12 cellular contexts compared by ENCODE assay signal in genomic region chr16:4324871-4325740, GRCh38. TPM values are rescaled to one million over a fixed set of nuclear protein-coding genes. Genes with fewer than 3 reads are reported as not detected.
A peak's percentile ranks its signal among the peaks of the same experiment; 100 is the strongest.
DNase-seq lines count a peak whose midpoint lies in the region; ATAC-seq, FAIRE-seq and TF ChIP-seq lines count a peak whose summit lies in the region.
"Had no signal": no experiment of that assay in that cellular context is flagged by ENCODE, and none has a peak within 500 bp of the region (broad histone marks: within the 10 kb centered on the region; RNA-seq: fewer than 3 reads in every experiment).

No MANE protein-coding gene starts in this region.

- H3K4me2 ChIP-seq in GM12878 (ENCODE audit: control insufficient read depth, insufficient read depth), result no peak overlapping the region
- H3K4me2 ChIP-seq: KMS-11 had no signal

- peak overlapping the region; percentile 53 to 99 (median 96) for H3K27ac Mint-ChIP-seq in nephron
- H3K27ac Mint-ChIP-seq: activated naive CD4-positive, alpha-beta T cell treated with anti-CD3 and anti-CD28 coated beads, Interleukin-2, amount 50 U/mL, for 24 hours had no signal

- H3K9ac ChIP-seq in GM12878 (ENCODE audit: control insufficient read depth, insufficient read depth, low read length), result no peak overlapping the region
- H3K9ac ChIP-seq: KMS-11 had no signal

- H3K27ac ChIP-seq in left ventricle myocardium inferior (replicated peaks) (peak overlapping the region; percentile 96), GM12878 (ENCODE audit: control insufficient read depth, insufficient read depth) (no peak overlapping the region), uterus (peak overlapping the region; percentile 90)
- H3K27ac ChIP-seq: KMS-11 had no signal

- H3K9me3 ChIP-seq in left ventricle myocardium inferior (replicated peaks) (no peaks in the 10 kb centered on the region), GM12878 (replicated peaks; ENCODE audit: control insufficient read depth, insufficient read depth, low read length) (no peaks in the 10 kb centered on the region), uterus (no peaks in the 10 kb centered on the region)

- BruUV-seq in GM12878 (replicated peaks; lab: Mats Ljungman, UMichigan), result no TSS peak

- H3K36me3 ChIP-seq in left ventricle myocardium inferior (no peaks in the 10 kb centered on the region), GM12878 (ENCODE audit: control insufficient read depth in 2 of 2, insufficient read depth in 2 of 2, low read length in 1 of 2) (no peaks in the 10 kb centered on the region), uterus (no peaks in the 10 kb centered on the region)

- H3K4me1 ChIP-seq in left ventricle myocardium inferior (peaks cover 100% of the 10 kb centered on the region), GM12878 (ENCODE audit: control insufficient read depth, insufficient read depth, low read length) (peaks cover 7% of the 10 kb centered on the region), uterus (peaks cover 4 to 55% of the 10 kb centered on the region in 2 donors)

- no peak for DNase-seq in left ventricle myocardium inferior
- DNase-seq in Right ventricle myocardium superior, result no peak
- DNase-seq in GM12878 (ENCODE audit: low read depth, low spot score), result no peak
- no peak for DNase-seq in uterus
- no peak for DNase-seq in mucosa of gallbladder (ENCODE audit: low spot score)
- DNase-seq in stimulated activated CD8-positive, alpha-beta memory T cell treated with anti-CD3 and anti-CD28 coated beads, Interleukin-4, amount 100 ng/mL, for 48 hours, result no peak
- DNase-seq: NCI-H446 had no signal

- TF ChIP-seq RAD21 in GM12878 (IDR thresholded peaks at IDR 0.05; ENCODE audit: insufficient read depth, low read depth, low read length), result no peak

- ATAC-seq in Right ventricle myocardium superior (ENCODE audit: poor library complexity) (no peak), GM12878 (peak; percentile 65), HG03095 (IDR thresholded peaks at IDR 0.05; ENCODE audit: unreplicated experiment) (no peak)

- H3K36me3 Mint-ChIP-seq in nephron (ENCODE audit: low read depth), result no peaks in the 10 kb centered on the region
- H3K36me3 Mint-ChIP-seq: activated naive CD4-positive, alpha-beta T cell treated with anti-CD3 and anti-CD28 coated beads, Interleukin-2, amount 50 U/mL, for 24 hours had no signal

- TF ChIP-seq POLR2A in GM12878 (IDR thresholded peaks at IDR 0.05; ENCODE audit: low read depth, low read length) (no peak), uterus (IDR thresholded peaks at IDR 0.05) (no peak)

- in situ Hi-C loops in GM12878 (cut with MboI), result no loop called here

- FAIRE-seq in GM12878 (lab: Jason Lieb, UNC), result peak; percentile 52
- FAIRE-seq: G401.6 had no signal

- SMC1A ChIA-PET in GM12878 (lab: Charles Lee; ENCODE audit: uncharacterized antibody, unreplicated experiment), result interaction anchor here (1.2 to 5.7 kb wide), 2 partner anchors 16 to 36 kb away, joined by 3 to 62 read pairs; no protein-coding TSS in a partner anchor

- no peaks in the 10 kb centered on the region for H3K79me2 ChIP-seq in GM12878 (ENCODE audit: control insufficient read depth, insufficient read depth, low read length)

- H2AFZ ChIP-seq in GM12878 (ENCODE audit: control insufficient read depth, low read depth, low read length), result no peak overlapping the region

- POLR2A ChIA-PET in GM12878 (lab: Charles Lee), result interaction anchor here (0.6 to 1.1 kb wide), 2 partner anchors 16 to 89 kb away, joined by 3 to 4 read pairs; no protein-coding TSS in a partner anchor

- TF ChIP-seq CTCF in left ventricle myocardium inferior (IDR thresholded peaks at IDR 0.05; ENCODE audit: borderline replicate concordance), result no peak
- no peak for TF ChIP-seq CTCF in GM12878 (IDR thresholded peaks at IDR 0.05 in 2 of 3, conservative IDR thresholded peaks at IDR 0.05 in 1 of 3; ENCODE audit: control insufficient read depth in 2 of 3, extremely low read depth in 1 of 3, insufficient read depth in 1 of 3, low read depth in 3 of 3, low read length in 3 of 3)
- TF ChIP-seq CTCF in nephron (IDR thresholded peaks at IDR 0.05; ENCODE audit: unreplicated experiment in 3 of 3), result no peak
- TF ChIP-seq CTCF in uterus (IDR thresholded peaks at IDR 0.05), result no peak

- WGBS in GM12878 (ENCODE audit: insufficient coverage, insufficient replicate concordance, low lambda C conversion rate, missing lambda C conversion rate), result 32% methylated on average over 14 of the region's 16 CpGs

- no peaks in the 10 kb centered on the region for H3K27me3 ChIP-seq in left ventricle myocardium inferior (ENCODE audit: low read depth)
- no peaks in the 10 kb centered on the region for H3K27me3 ChIP-seq in GM12878 (replicated peaks in 1 of 2; ENCODE audit: control insufficient read depth in 2 of 2, insufficient read depth in 2 of 2, low read length in 1 of 2)
- no peaks in the 10 kb centered on the region for H3K27me3 ChIP-seq in uterus

- no peaks in the 10 kb centered on the region for H3K9me3 Mint-ChIP-seq in nephron
- H3K9me3 Mint-ChIP-seq: activated naive CD4-positive, alpha-beta T cell treated with anti-CD3 and anti-CD28 coated beads, Interleukin-2, amount 50 U/mL, for 24 hours had no signal

- H3K4me3 ChIP-seq in left ventricle myocardium inferior, result peak overlapping the region; percentile 26
- no peak overlapping the region for H3K4me3 ChIP-seq in GM12878
- no peak overlapping the region for H3K4me3 ChIP-seq in uterus

- TF ChIP-seq EP300 in GM12878 (IDR thresholded peaks at IDR 0.05; ENCODE audit: borderline replicate concordance in 1 of 2, control insufficient read depth in 1 of 2, low read depth in 2 of 2, low read length in 2 of 2), result 0 out of 4 replicates have a peak, but pooled peaks of 1 of the 2 experiments have one; percentile 16

- H4K20me1 ChIP-seq in GM12878 (ENCODE audit: control insufficient read depth, insufficient read depth), result no peaks in the 10 kb centered on the region

- peak overlapping the region in 1 of 3 experiments; percentile 46 for H3K4me3 Mint-ChIP-seq in nephron
- H3K4me3 Mint-ChIP-seq: activated naive CD4-positive, alpha-beta T cell treated with anti-CD3 and anti-CD28 coated beads, Interleukin-2, amount 50 U/mL, for 24 hours had no signal

- peaks cover 26% of the 10 kb centered on the region for H3K4me1 Mint-ChIP-seq in nephron

- intact Hi-C loops in left ventricle myocardium inferior (cut with micrococcal nuclease) (no loop called here), Right ventricle myocardium superior (cut with DNase I) (no loop called here), GM12878 (cut with micrococcal nuclease; ENCODE audit: unreplicated experiment) (loop anchor here (5.0 kb wide), 1 partner anchor 53 kb away; the partner anchor contains the start of gene TFAP4), uterus (cut with DNase I; ENCODE audit: low total_unique reads) (no loop called here)

- CTCF ChIA-PET in GM12878 (lab: Yijun Ruan, JAX), result interaction anchor here (0.9 to 12.1 kb wide), 3 partner anchors 15 to 35 kb away, joined by 3 to 145 read pairs (median 140); no protein-coding TSS in a partner anchor

- RAD21 ChIA-PET in GM12878 (lab: Charles Lee; ENCODE audit: unreplicated experiment), result interaction anchor here (5.6 kb wide), 1 partner anchor 16 kb away, joined by 68 read pairs; no protein-coding TSS in a partner anchor

- no peaks in the 10 kb centered on the region for H3K27me3 Mint-ChIP-seq in nephron (ENCODE audit: low read depth)

RNA-seq across cellular contexts. Expression of gene GLIS2, which starts 9.2 kb away (rescaled TPM):
- total RNA-seq in left ventricle myocardium inferior (17.2 TPM), Right ventricle myocardium superior (14.6 TPM), GM12878 (2014; rRNA removed) (0.06 TPM in 1 of 2 replicates, not detected in the other), GM12878 (2014; rRNA removed; fragmentation: Illumina TruSeq; extraction: Trizol) (not detected in 2 replicates), GM12878 (2021) (0.51 and 0.61 TPM in 2 replicates), uterus (10 to 100 TPM in 1 of 4 donors, 1 to 10 TPM in 3; 2.9 to 55.8 (median 5.1) TPM), mucosa of gallbladder (22.2 TPM)
- 1.1 and 1.2 TPM in 2 replicates for total RNA-seq in GM12878 (2013; cell fraction: nucleolus; rRNA removed)
- polyA plus RNA-seq in GM12878 (2011; ENCODE audit: low read depth), result 0.16 TPM
- polyA plus RNA-seq in GM12878 (2011; rRNA removed) (0.37 and 0.64 TPM in 2 replicates), GM12878 (2014; fragmentation: Illumina TruSeq; extraction: Trizol) (0.03 TPM in 1 of 2 replicates, not detected in the other), GM12878 (2014; fragmentation: Nextera tagmentation; extraction: Ambion mirVana) (not detected), GM12878 (2014; rRNA removed) (0.14 and 0.25 TPM in 2 replicates), GM12878 (2016; fragmentation: Nextera tagmentation; extraction: Ambion mirVana) (under 1 TPM in 1 of 2 experiments, not detected in 1; 0.21 TPM)
- 1.1 and 1.5 TPM in 2 replicates for polyA plus RNA-seq in GM12878 (2011; cell fraction: cytosol; rRNA removed)
- 5.1 and 6.2 TPM in 2 replicates for polyA plus RNA-seq in GM12878 (2011; cell fraction: nucleus; rRNA removed)
- 0.67 and 0.83 TPM in 2 replicates for polyA plus RNA-seq in GM12878 (2012)
- polyA minus RNA-seq in GM12878 (2011; rRNA and poly(A)+ RNA removed), result 0.88 and 2.1 TPM in 2 replicates
- polyA minus RNA-seq in GM12878 (2011; cell fraction: cytosol; rRNA and poly(A)+ RNA removed), result 2.7 and 3.5 TPM in 2 replicates
- polyA minus RNA-seq in GM12878 (2011; cell fraction: nucleus; rRNA and poly(A)+ RNA removed), result 0.73 and 1.6 TPM in 2 replicates

RNA-seq across cellular contexts. Expression of gene PAM16, which starts 26.0 kb away (rescaled TPM):
- total RNA-seq in left ventricle myocardium inferior, result 67.3 TPM
- 74.0 TPM for total RNA-seq in Right ventricle myocardium superior
- total RNA-seq in GM12878 (2013; cell fraction: nucleolus; rRNA removed), result 21.2 and 24.9 TPM in 2 replicates
- total RNA-seq in GM12878 (2014; rRNA removed), result 50.2 and 55.4 TPM in 2 replicates
- total RNA-seq in GM12878 (2014; rRNA removed; fragmentation: Illumina TruSeq; extraction: Trizol), result 17.8 and 18.5 TPM in 2 replicates
- total RNA-seq in GM12878 (2021), result 54.9 and 61.6 TPM in 2 replicates
- 39.3 TPM for polyA plus RNA-seq in GM12878 (2011; ENCODE audit: low read depth)
- 22.5 and 32.8 TPM in 2 replicates for polyA plus RNA-seq in GM12878 (2011; rRNA removed)
- polyA plus RNA-seq in GM12878 (2011; cell fraction: cytosol; rRNA removed), result 58.1 and 79.3 TPM in 2 replicates
- 47.2 and 67.5 TPM in 2 replicates for polyA plus RNA-seq in GM12878 (2011; cell fraction: nucleus; rRNA removed)
- 37.2 and 40.1 TPM in 2 replicates for polyA plus RNA-seq in GM12878 (2012)
- 8.4 and 20.7 TPM in 2 replicates for polyA plus RNA-seq in GM12878 (2014; fragmentation: Illumina TruSeq; extraction: Trizol)
- polyA plus RNA-seq in GM12878 (2014; fragmentation: Nextera tagmentation; extraction: Ambion mirVana), result 10 to 100 TPM; 20.8 to 48.1 TPM
- polyA plus RNA-seq in GM12878 (2014; rRNA removed), result 94.3 and 100 TPM in 2 replicates
- polyA plus RNA-seq in GM12878 (2016; fragmentation: Nextera tagmentation; extraction: Ambion mirVana), result 10 to 100 TPM; 72.8 to 78.7 TPM
- 8.5 and 14.6 TPM in 2 replicates for polyA minus RNA-seq in GM12878 (2011; rRNA and poly(A)+ RNA removed)
- 7.2 and 14.3 TPM in 2 replicates for polyA minus RNA-seq in GM12878 (2011; cell fraction: cytosol; rRNA and poly(A)+ RNA removed)
- 5.3 and 10.8 TPM in 2 replicates for polyA minus RNA-seq in GM12878 (2011; cell fraction: nucleus; rRNA and poly(A)+ RNA removed)
- 100 to 1,000 TPM in 1 of 4 donors, 10 to 100 TPM in 2, 1 to 10 TPM in 1; 8.9 to 438 (median 35.3) TPM for total RNA-seq in uterus
- 27.5 TPM for total RNA-seq in mucosa of gallbladder

RNA-seq across cellular contexts. Expression of gene VASN, which starts 46.5 kb away (rescaled TPM):
- 5.5 TPM for total RNA-seq in left ventricle myocardium inferior
- 5.7 TPM for total RNA-seq in Right ventricle myocardium superior
- not detected in 2 replicates for total RNA-seq in GM12878 (2013; cell fraction: nucleolus; rRNA removed)
- not detected in 2 replicates for total RNA-seq in GM12878 (2014; rRNA removed)
- total RNA-seq in GM12878 (2014; rRNA removed; fragmentation: Illumina TruSeq; extraction: Trizol), result not detected in 2 replicates
- total RNA-seq in GM12878 (2021), result 0.10 TPM in 1 of 2 replicates, not detected in the other
- polyA plus RNA-seq in GM12878 (2011; ENCODE audit: low read depth), result 0.08 TPM
- not detected in 2 replicates for polyA plus RNA-seq in GM12878 (2011; rRNA removed)
- not detected in 2 replicates for polyA plus RNA-seq in GM12878 (2011; cell fraction: cytosol; rRNA removed)
- not detected in 2 replicates for polyA plus RNA-seq in GM12878 (2011; cell fraction: nucleus; rRNA removed)
- 0.24 and 0.27 TPM in 2 replicates for polyA plus RNA-seq in GM12878 (2012)
- polyA plus RNA-seq in GM12878 (2014; fragmentation: Illumina TruSeq; extraction: Trizol), result not detected in 2 replicates
- under 1 TPM in 1 of 2 experiments, not detected in 1; 0.02 TPM for polyA plus RNA-seq in GM12878 (2014; fragmentation: Nextera tagmentation; extraction: Ambion mirVana)
- polyA plus RNA-seq in GM12878 (2014; rRNA removed), result not detected in 2 replicates
- under 1 TPM; 0.18 to 0.19 TPM for polyA plus RNA-seq in GM12878 (2016; fragmentation: Nextera tagmentation; extraction: Ambion mirVana)
- not detected in 2 replicates for polyA minus RNA-seq in GM12878 (2011; rRNA and poly(A)+ RNA removed)
- polyA minus RNA-seq in GM12878 (2011; cell fraction: cytosol; rRNA and poly(A)+ RNA removed), result not detected in 2 replicates
- not detected in 2 replicates for polyA minus RNA-seq in GM12878 (2011; cell fraction: nucleus; rRNA and poly(A)+ RNA removed)
- 10 to 100 TPM in 3 of 4 donors, 1 to 10 TPM in 1; 3.6 to 49.0 (median 19.9) TPM for total RNA-seq in uterus
- total RNA-seq in mucosa of gallbladder, result 31.5 TPM

RNA-seq across cellular contexts. Expression of gene TFAP4, which starts 52.3 kb away (rescaled TPM):
- total RNA-seq in left ventricle myocardium inferior (2.6 TPM), Right ventricle myocardium superior (4.0 TPM), GM12878 (2014; rRNA removed) (14.8 and 19.9 TPM in 2 replicates), GM12878 (2014; rRNA removed; fragmentation: Illumina TruSeq; extraction: Trizol) (10.0 and 11.9 TPM in 2 replicates), GM12878 (2021) (25.2 and 26.0 TPM in 2 replicates), uterus (10 to 100 TPM in 2 of 4 donors, 1 to 10 TPM in 2; 2.1 to 18.7 (median 8.2) TPM), mucosa of gallbladder (12.1 TPM)
- 10.7 and 12.2 TPM in 2 replicates for total RNA-seq in GM12878 (2013; cell fraction: nucleolus; rRNA removed)
- 3.7 TPM for polyA plus RNA-seq in GM12878 (2011; ENCODE audit: low read depth)
- polyA plus RNA-seq in GM12878 (2011; rRNA removed) (3.0 and 9.8 TPM in 2 replicates), GM12878 (2014; fragmentation: Illumina TruSeq; extraction: Trizol) (2.8 and 7.0 TPM in 2 replicates), GM12878 (2014; fragmentation: Nextera tagmentation; extraction: Ambion mirVana) (under 1 TPM; 0.14 to 0.27 TPM), GM12878 (2014; rRNA removed) (18.2 and 24.8 TPM in 2 replicates), GM12878 (2016; fragmentation: Nextera tagmentation; extraction: Ambion mirVana) (1 to 10 TPM; 4.2 to 4.7 TPM)
- polyA plus RNA-seq in GM12878 (2011; cell fraction: cytosol; rRNA removed), result 6.1 and 10.7 TPM in 2 replicates
- 13.3 and 20.0 TPM in 2 replicates for polyA plus RNA-seq in GM12878 (2011; cell fraction: nucleus; rRNA removed)
- polyA plus RNA-seq in GM12878 (2012), result 9.6 and 10.1 TPM in 2 replicates
- polyA minus RNA-seq in GM12878 (2011; rRNA and poly(A)+ RNA removed), result 19.7 and 30.8 TPM in 2 replicates
- polyA minus RNA-seq in GM12878 (2011; cell fraction: cytosol; rRNA and poly(A)+ RNA removed), result 9.9 and 13.9 TPM in 2 replicates
- 6.2 and 10.3 TPM in 2 replicates for polyA minus RNA-seq in GM12878 (2011; cell fraction: nucleus; rRNA and poly(A)+ RNA removed)
